9 cellular contexts compared by ENCODE assay signal in the genomic region with DNA sequence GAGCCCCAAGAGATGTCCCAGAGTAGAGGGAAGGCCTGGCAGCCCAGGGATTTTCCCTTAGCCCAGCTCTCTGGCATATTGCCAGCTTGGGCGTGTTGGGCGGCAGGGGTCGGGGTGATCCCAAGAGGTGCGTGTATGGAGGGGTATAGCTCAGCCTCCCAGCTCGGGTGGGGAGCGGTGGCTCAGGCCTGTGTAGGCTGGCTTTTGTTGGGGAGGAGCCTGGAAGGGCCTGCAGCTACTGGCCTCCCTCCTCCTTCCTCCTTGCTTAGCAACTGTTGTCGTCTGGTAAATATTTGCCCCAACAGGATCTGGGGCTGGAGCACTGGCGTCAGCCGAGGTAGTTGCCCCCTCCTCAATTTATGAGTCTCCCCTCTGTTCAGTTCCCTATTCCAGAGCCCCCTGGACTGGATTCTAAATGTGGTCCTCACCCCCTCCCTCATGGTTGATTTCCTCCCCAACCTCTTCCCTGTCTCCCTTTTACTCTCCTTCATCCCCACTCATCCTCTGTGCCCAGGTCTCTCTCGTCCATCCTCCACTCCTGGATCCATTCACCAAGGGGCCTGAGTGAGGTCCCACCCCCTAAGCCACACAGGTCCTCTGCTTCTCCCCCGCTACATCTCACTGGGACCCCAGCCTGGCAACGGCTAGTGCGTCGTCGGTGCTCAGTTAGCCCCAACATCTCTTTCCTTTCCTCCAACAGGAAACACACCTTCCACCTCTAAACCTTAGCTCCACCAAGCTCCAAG. TPM values are rescaled to one million over a fixed set of nuclear protein-coding genes. Genes with fewer than 3 reads are reported as not detected.
DNase-seq lines count a peak whose midpoint lies in the region; ATAC-seq and TF ChIP-seq lines count a peak whose summit lies in the region.
"Had no signal": no experiment of that assay in that cellular context is flagged by ENCODE, and none has a peak within 500 bp of the region (broad histone marks: within the 10 kb centered on the region; RNA-seq: fewer than 3 reads in every experiment).

No MANE protein-coding gene starts in this region.

- WGBS in mesodermal cell (ENCODE audit: insufficient coverage in 2 of 2), 2 experiments: 60 to 61% methylated on average over 6 to 10 of the region's 15 CpGs

- H3K27me3 ChIP-seq in HUES6 (ENCODE audit: control insufficient read depth, insufficient read depth, low read length) (no peaks in the 10 kb centered on the region), upper lobe of right lung (no peaks in the 10 kb centered on the region)

- H3K4me3 ChIP-seq in HUES6 (ENCODE audit: low read depth, low read length) (peak overlapping the region; percentile 5; the same call in 1 of the 2 replicates), mesodermal cell (ENCODE audit: extremely low read depth, insufficient read depth, low read length, poor library complexity, severe bottlenecking) (no peak overlapping the region), upper lobe of right lung (no peak overlapping the region)

- H3K4me1 ChIP-seq in HUES6 (ENCODE audit: control insufficient read depth, insufficient read depth, low read length) (peaks cover 70% of the 10 kb centered on the region), mesodermal cell (ENCODE audit: control insufficient read depth, insufficient read depth, low read length, poor library complexity, severe bottlenecking) (peaks cover 64% of the 10 kb centered on the region), upper lobe of right lung (peaks cover 48% of the 10 kb centered on the region)

- ATAC-seq in upper lobe of right lung (peak; percentile 74), HG02623 (IDR thresholded peaks at IDR 0.05; ENCODE audit: unreplicated experiment) (no peak), GM18873 (IDR thresholded peaks at IDR 0.05; ENCODE audit: low FRiP score, unreplicated experiment) (no peak)

- H3K27ac ChIP-seq in HUES6 (ENCODE audit: low read depth, low read length): no peak overlapping the region
- H3K27ac ChIP-seq in mesodermal cell (ENCODE audit: low read depth, low read length, severe bottlenecking): peak overlapping the region; percentile 96
- peak overlapping the region; percentile 97 for H3K27ac ChIP-seq in upper lobe of right lung

- intact Hi-C loops in upper lobe of right lung (cut with DNase I): no loop called here

- no peak for TF ChIP-seq CTCF in upper lobe of right lung (IDR thresholded peaks at IDR 0.05)

- H3K9ac ChIP-seq in HUES6 (ENCODE audit: low read length): peak overlapping the region; percentile 60

- H3K36me3 ChIP-seq in HUES6 (ENCODE audit: control insufficient read depth, insufficient read depth, low read length): no peaks in the 10 kb centered on the region
- peaks cover 3% of the 10 kb centered on the region for H3K36me3 ChIP-seq in mesodermal cell (ENCODE audit: control insufficient read depth, insufficient read depth, low read length)
- H3K36me3 ChIP-seq in upper lobe of right lung: no peaks in the 10 kb centered on the region

- DNase-seq in COLO668 (lab: John Stamatoyannopoulos, UW; ENCODE audit: unreplicated experiment) (peak; percentile 90), T1000 (lab: John Stamatoyannopoulos, UW) (peak; percentile 72), upper lobe of right lung (peak; percentile 85)
- DNase-seq in effector CD4-positive, alpha-beta T cell: peak; percentile 62

- H3K9me3 ChIP-seq in HUES6 (ENCODE audit: control insufficient read depth, insufficient read depth, low read depth, low read length) (no peaks in the 10 kb centered on the region), mesodermal cell (ENCODE audit: control insufficient read depth, low read length) (no peaks in the 10 kb centered on the region), upper lobe of right lung (no peaks in the 10 kb centered on the region)

RNA-seq across cellular contexts. Expression of gene LMNA, which starts 10.3 kb away (rescaled TPM):
- 193 TPM for polyA plus RNA-seq in mesodermal cell (2013, experiment 1 of 2)
- polyA plus RNA-seq in mesodermal cell (2013, experiment 2 of 2): 171 TPM
- total RNA-seq in upper lobe of right lung: 235 TPM

RNA-seq across cellular contexts. Expression of gene MEX3A, which starts 22.0 kb away (rescaled TPM):
- 61.7 TPM for polyA plus RNA-seq in mesodermal cell (2013, experiment 1 of 2)
- 47.5 TPM for polyA plus RNA-seq in mesodermal cell (2013, experiment 2 of 2)
- total RNA-seq in upper lobe of right lung: 0.52 TPM

RNA-seq across cellular contexts. Expression of gene RAB25, which starts 43.3 kb away (rescaled TPM):
- 0.74 TPM for polyA plus RNA-seq in mesodermal cell (2013, experiment 1 of 2)
- 0.91 TPM for polyA plus RNA-seq in mesodermal cell (2013, experiment 2 of 2)
- total RNA-seq in upper lobe of right lung: 62.0 TPM
- total RNA-seq: SK-MEL-5 had no signal

RNA-seq across cellular contexts. Expression of gene SEMA4A, which starts 49.1 kb away (rescaled TPM):
- 1.6 TPM for polyA plus RNA-seq in mesodermal cell (2013, experiment 1 of 2)
- 1.4 TPM for polyA plus RNA-seq in mesodermal cell (2013, experiment 2 of 2)
- 30.7 TPM for total RNA-seq in upper lobe of right lung

RNA-seq across cellular contexts. Expression of gene LAMTOR2, which starts 49.7 kb away (rescaled TPM):
- polyA plus RNA-seq in mesodermal cell (2013, experiment 1 of 2): 87.0 TPM
- polyA plus RNA-seq in mesodermal cell (2013, experiment 2 of 2): 84.4 TPM
- total RNA-seq in upper lobe of right lung: 49.7 TPM
